Comparison of ENCODE assay signal across 28 cellular contexts in genomic region chr16:79327836-79328235, GRCh38.
"Had no signal": no experiment of that assay in that cellular context is flagged by ENCODE, and none has a peak within 500 bp of the region (broad histone marks: within the 10 kb centered on the region; RNA-seq: fewer than 3 reads in every experiment).

No MANE protein-coding gene starts in this region.

- ATAC-seq: effector memory CD8-positive, alpha-beta T cell; left lobe of liver; mucosa of descending colon; natural killer cell treated with Interleukin-12 subunit alpha and Interleukin-12 subunit beta and Interleukin-15 and Interleukin-18, amount 100 ng/mL, for 72 hours; pancreas; stimulated activated effector memory CD8-positive, alpha-beta T cell treated with anti-CD3 and anti-CD28 coated beads, Interleukin-12 subunit alpha, Interleukin-12 subunit beta, amount 100 ng/mL, for 72 hours had no signal

- H3K9me3 Mint-ChIP-seq: effector memory CD8-positive, alpha-beta T cell; mesothelial cell of epicardium; naive B cell; natural killer cell treated with Interleukin-12 subunit alpha and Interleukin-12 subunit beta and Interleukin-15 and Interleukin-18, amount 100 ng/mL, for 72 hours; stimulated activated effector memory CD8-positive, alpha-beta T cell treated with anti-CD3 and anti-CD28 coated beads, Interleukin-12 subunit alpha, Interleukin-12 subunit beta, amount 100 ng/mL, for 72 hours had no signal

- H3K4me3 ChIP-seq: colonic mucosa, mucosa of descending colon, pancreas, sigmoid colon, thoracic aorta, tibial nerve, upper lobe of left lung had no signal

- H3K36me3 ChIP-seq: colonic mucosa, esophagus squamous epithelium, neutrophil, pancreas, sigmoid colon, thoracic aorta, tibial nerve, upper lobe of left lung had no signal

- H3K36me3 Mint-ChIP-seq: mesothelial cell of epicardium; naive B cell; natural killer cell treated with Interleukin-12 subunit alpha and Interleukin-12 subunit beta and Interleukin-15 and Interleukin-18, amount 100 ng/mL, for 72 hours; stimulated activated effector memory CD8-positive, alpha-beta T cell treated with anti-CD3 and anti-CD28 coated beads, Interleukin-12 subunit alpha, Interleukin-12 subunit beta, amount 100 ng/mL, for 72 hours had no signal

- H3K27ac Mint-ChIP-seq: effector memory CD8-positive, alpha-beta T cell; mesothelial cell of epicardium; natural killer cell treated with Interleukin-12 subunit alpha and Interleukin-12 subunit beta and Interleukin-15 and Interleukin-18, amount 100 ng/mL, for 72 hours; progenitor cell of endocrine pancreas; stimulated activated effector memory CD8-positive, alpha-beta T cell treated with anti-CD3 and anti-CD28 coated beads, Interleukin-12 subunit alpha, Interleukin-12 subunit beta, amount 100 ng/mL, for 72 hours had no signal

- H3K4me1 ChIP-seq: colonic mucosa, pancreas had no signal

- H3K27ac ChIP-seq: colonic mucosa, neutrophil, thoracic aorta had no signal

- H3K4me3 Mint-ChIP-seq: effector memory CD8-positive, alpha-beta T cell; mesothelial cell of epicardium; naive B cell; natural killer cell treated with Interleukin-12 subunit alpha and Interleukin-12 subunit beta and Interleukin-15 and Interleukin-18, amount 100 ng/mL, for 72 hours; neural crest cell; stimulated activated effector memory CD8-positive, alpha-beta T cell treated with anti-CD3 and anti-CD28 coated beads, Interleukin-12 subunit alpha, Interleukin-12 subunit beta, amount 100 ng/mL, for 72 hours had no signal

- H3K4me1 Mint-ChIP-seq: neural crest cell had no signal

- H3K9me3 ChIP-seq: colonic mucosa, esophagus squamous epithelium, mucosa of descending colon, neutrophil, pancreas, sigmoid colon, thoracic aorta, tibial nerve, upper lobe of left lung had no signal

- DNase-seq: colonic mucosa; dermis blood vessel endothelial cell; effector memory CD8-positive, alpha-beta T cell; erythroblast; esophagus squamous epithelium; foreskin melanocyte; glutamatergic neuron; kidney; mesenchymal stem cell; mucosa of descending colon; naive B cell; pancreas; sigmoid colon; stimulated activated CD4-positive, alpha-beta T cell treated with anti-CD3 and anti-CD28 coated beads, Interleukin-2, amount 100 ng/mL, for 24 hours; stimulated activated CD4-positive, alpha-beta T cell treated with anti-CD3 and anti-CD28 coated beads, Interleukin-4, amount 100 ng/mL, for 24 hours; stimulated activated naive CD4-positive, alpha-beta T cell treated with Interleukin-2 at 50 U/mL for 16 hours; upper lobe of left lung had no signal

- FAIRE-seq: endometrium, kidney, pancreas, urothelium cell line had no signal

- H3K27me3 ChIP-seq: colonic mucosa, esophagus squamous epithelium, neutrophil, sigmoid colon, tibial nerve, upper lobe of left lung had no signal
